ENCODE assay signal across 8 cellular contexts in genomic region chr4:103019319-103020124, GRCh38. TPM values are rescaled to one million over a fixed set of nuclear protein-coding genes. Genes with fewer than 3 reads are reported as not detected.
A peak's percentile ranks its signal among the peaks of the same experiment; 100 is the strongest.
DNase-seq lines count a peak whose midpoint lies in the region; ATAC-seq and TF ChIP-seq lines count a peak whose summit lies in the region.

TSS of gene SLC9B1 (minus strand) at chr4:103019705. CDS start at chr4:102991711, 27,994 bp downstream.

- peak within 1 kb of the TSS; percentile 49 for H3K4me3 ChIP-seq in AG09309 (ENCODE audit: control insufficient read depth, low read depth, low read length)
- H3K4me3 ChIP-seq in colonic mucosa, result peak within 1 kb of the TSS; percentile 36

- no peaks in the 10 kb centered on the region for H3K9me3 ChIP-seq in colonic mucosa

- peak within 1 kb of the TSS; percentile 83 to 91 for H3K9ac ChIP-seq in colonic mucosa (ENCODE audit: low read depth in 2 of 2, low read length in 2 of 2)

- peak; percentile 91 for DNase-seq in AG09309 (ENCODE audit: low read depth)
- peak; percentile 60 for DNase-seq in NCI-H345 treated with DMSO at 0.1 percent for 48 hours (lab: John Stamatoyannopoulos, UW; ENCODE audit: unreplicated experiment)
- peak; percentile 96 for DNase-seq in activated CD4-positive, alpha-beta T cell treated with anti-CD3 and anti-CD28 coated beads for 48 hours
- peak; percentile 97 for DNase-seq in colonic mucosa
- DNase-seq in left colon, result peak; percentile 97 to 98
- peak; percentile 90 for DNase-seq in stimulated activated CD4-positive, alpha-beta T cell treated with anti-CD3 and anti-CD28 coated beads, Interleukin-2, amount 100 ng/mL, for 4 hours (ENCODE audit: low read depth)

- H3K27me3 ChIP-seq in colonic mucosa, result no peaks in the 10 kb centered on the region

- H3K27ac ChIP-seq in colonic mucosa, result peak within 1 kb of the TSS; percentile 87

- H3K4me1 ChIP-seq in colonic mucosa, result no peaks in the 10 kb centered on the region

- no peaks in the 10 kb centered on the region for H3K36me3 ChIP-seq in colonic mucosa

- ATAC-seq in GM18907 (IDR thresholded peaks at IDR 0.05; ENCODE audit: unreplicated experiment) (peak; percentile 98), HG03139 (IDR thresholded peaks at IDR 0.05; ENCODE audit: unreplicated experiment) (peak; percentile 99), left colon (peak; percentile 100)

- TF ChIP-seq CTCF in AG09309 (IDR thresholded peaks at IDR 0.05; ENCODE audit: control insufficient read depth, insufficient read depth, low read depth, low read length, missing control alignments) (no peak), colonic mucosa (IDR thresholded peaks at IDR 0.05) (no peak)

- intact Hi-C loops in colonic mucosa (cut with DNase I), result no loop called here
- intact Hi-C loops in left colon (cut with DNase I, micrococcal nuclease), result loop anchor here in 1 of 2 donors (10.0 kb wide), 1 partner anchor 395 kb away; no protein-coding TSS in a partner anchor

RNA-seq across cellular contexts. Expression of gene SLC9B1, which starts in this region (rescaled TPM):
- not detected for total RNA-seq in colonic mucosa
- under 1 TPM; 0.39 to 0.46 TPM for total RNA-seq in left colon

Comparison
In these comparisons a context has a peak if more than half of its experiments do, and no peak if none do; other contexts are left out.
1. Peak in every context shown above with its lines: DNase-seq, ATAC-seq, H3K4me3 ChIP-seq and H3K27ac ChIP-seq.
2. Peak in DNase-seq, H3K4me3 ChIP-seq, H3K27ac ChIP-seq and H3K9ac ChIP-seq in colonic mucosa; RNA of the gene not detected or under 1 TPM.
3. Peak in DNase-seq and ATAC-seq in left colon; RNA of the gene not detected or under 1 TPM.